Comparison of ENCODE assay signal across 20 cellular contexts in the genomic region with DNA sequence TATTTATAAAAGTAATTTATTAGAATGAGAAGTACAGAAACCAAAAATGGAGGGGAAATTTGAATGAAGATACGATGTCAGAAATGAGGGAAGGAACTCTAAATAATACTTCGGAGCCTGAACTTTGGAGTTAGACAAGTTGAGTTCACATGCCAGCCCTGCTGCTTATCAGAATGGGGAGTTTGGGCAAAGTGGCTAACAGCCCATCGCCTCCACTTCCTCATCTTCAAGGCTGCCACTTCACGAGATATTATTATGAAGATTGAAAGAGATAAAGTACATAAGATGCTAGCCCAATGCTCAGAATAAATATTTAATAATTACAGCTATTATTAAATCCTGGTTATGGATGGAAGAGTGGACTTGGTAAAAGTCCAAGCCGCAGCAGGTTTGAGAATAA.
"Had no signal": no experiment of that assay in that cellular context is flagged by ENCODE, and none has a peak within 500 bp of the region (broad histone marks: within the 10 kb centered on the region; RNA-seq: fewer than 3 reads in every experiment).

No MANE protein-coding gene starts in this region.

- H3K27ac Mint-ChIP-seq: activated CD8-positive, alpha-beta T cell treated with anti-CD3 and anti-CD28 coated beads, Interleukin-2, amount 10 ng/mL, durations not matched to agents 7 days and 5 days; activated naive CD8-positive, alpha-beta T cell treated with anti-CD3 and anti-CD28 coated beads for 36 hours; immature natural killer cell had no signal

- H3K4me3 Mint-ChIP-seq: activated CD8-positive, alpha-beta T cell treated with anti-CD3 and anti-CD28 coated beads, Interleukin-2, amount 10 ng/mL, durations not matched to agents 7 days and 5 days; activated naive CD8-positive, alpha-beta T cell treated with anti-CD3 and anti-CD28 coated beads for 36 hours had no signal

- H3K9me3 Mint-ChIP-seq: activated naive CD8-positive, alpha-beta T cell treated with anti-CD3 and anti-CD28 coated beads for 36 hours; naive thymus-derived CD8-positive, alpha-beta T cell had no signal

- H3K36me3 Mint-ChIP-seq: activated naive CD8-positive, alpha-beta T cell treated with anti-CD3 and anti-CD28 coated beads for 36 hours; immature natural killer cell; naive thymus-derived CD8-positive, alpha-beta T cell had no signal

- ATAC-seq: activated CD8-positive, alpha-beta T cell treated with anti-CD3 and anti-CD28 coated beads, Interleukin-2, amount 10 ng/mL, durations not matched to agents 7 days and 5 days; body of pancreas; foreskin keratinocyte; pancreas; sciatic nerve; upper lobe of right lung had no signal

- DNase-seq: activated CD4-positive, alpha-beta T cell treated with anti-CD3 and anti-CD28 coated beads for 1 hour; activated CD8-positive, alpha-beta memory T cell treated with anti-CD3 and anti-CD28 coated beads, Interleukin-2, amount 50 U/mL, for 4 hours; activated CD8-positive, alpha-beta T cell treated with anti-CD3 and anti-CD28 coated beads, Interleukin-2, amount 10 ng/mL, durations not matched to agents 7 days and 5 days; activated effector memory CD4-positive, alpha-beta T cell treated with anti-CD3 and anti-CD28 coated beads, Interleukin-2, amount 50 U/mL, for 16 hours; activated naive CD8-positive, alpha-beta T cell treated with anti-CD3 and anti-CD28 coated beads for 36 hours; activated T-cell treated with anti-CD3 and anti-CD28 coated beads, Interleukin-2, amount 50 U/mL, for 48 hours; amygdala; body of pancreas; caudate nucleus; colonic mucosa; foreskin keratinocyte; immature natural killer cell; mesenchymal stem cell; pancreas; spleen; stimulated activated naive CD8-positive, alpha-beta T cell treated with anti-CD3 and anti-CD28 coated beads, Interleukin-15, amount 100 ng/mL, for 72 hours; T-helper 2 cell; upper lobe of right lung had no signal
